Comparison of ENCODE assay signal across 21 cellular contexts in genomic region chr19:31255174-31255862, GRCh38.
"Had no signal": no experiment of that assay in that cellular context is flagged by ENCODE, and none has a peak within 500 bp of the region (broad histone marks: within the 10 kb centered on the region; RNA-seq: fewer than 3 reads in every experiment).

No MANE protein-coding gene starts in this region.

- H3K27ac ChIP-seq: ascending aorta, breast epithelium, heart right ventricle, pancreas, spleen, tibial nerve, uterus had no signal

- H3K4me3 ChIP-seq: ascending aorta, breast epithelium, heart right ventricle, mucosa of descending colon, pancreas, spleen, tibial nerve, uterus had no signal

- H3K4me1 ChIP-seq: ascending aorta, breast epithelium, pancreas, uterus had no signal

- H3K27me3 Mint-ChIP-seq: memory B cell had no signal

- DNase-seq: activated CD4-positive, alpha-beta T cell treated with anti-CD3 and anti-CD28 coated beads, Interleukin-2, amount 10 ng/mL, durations not matched to agents 24 days and 14 days; activated CD4-positive, CD25-positive, alpha-beta regulatory T cell; activated CD8-positive, alpha-beta T cell treated with anti-CD3 and anti-CD28 coated beads for 36 hours; activated effector memory CD4-positive, alpha-beta T cell treated with Interleukin-2 at 50 U/mL for 16 hours; activated naive CD4-positive, alpha-beta T cell treated with anti-CD3 and anti-CD28 coated beads, Interleukin-2, amount 50 U/mL, for 16 hours; activated T-cell treated with anti-CD3 and anti-CD28 coated beads, Interleukin-2, amount 50 U/mL, for 4 hours; cortex of kidney; effector CD4-positive, alpha-beta T cell; heart right ventricle; kidney glomerular epithelial cell; mucosa of descending colon; naive thymus-derived CD8-positive, alpha-beta T cell; pancreas; spleen; stimulated activated naive CD8-positive, alpha-beta T cell treated with anti-CD3 and anti-CD28 coated beads, Interleukin-15, Interleukin-2, amounts not matched to agents 100 U/mL and 50 U/mL, for 24 hours; T-cell; uterus had no signal

- H3K4me1 Mint-ChIP-seq: memory B cell had no signal

- H3K27me3 ChIP-seq: ascending aorta, breast epithelium, pancreas, spleen, tibial nerve, uterus had no signal

- H3K36me3 Mint-ChIP-seq: memory B cell; naive thymus-derived CD8-positive, alpha-beta T cell; T-cell had no signal

- H3K9me3 ChIP-seq: ascending aorta, breast epithelium, heart right ventricle, mucosa of descending colon, pancreas, spleen, tibial nerve, uterus had no signal

- H3K27ac Mint-ChIP-seq: activated CD4-positive, alpha-beta T cell treated with anti-CD3 and anti-CD28 coated beads, Interleukin-2, amount 10 ng/mL, durations not matched to agents 24 days and 14 days; activated CD8-positive, alpha-beta T cell treated with anti-CD3 and anti-CD28 coated beads for 36 hours; memory B cell; T-cell had no signal

- H3K36me3 ChIP-seq: ascending aorta, breast epithelium, heart right ventricle, pancreas, spleen, tibial nerve, uterus had no signal

- H3K9me3 Mint-ChIP-seq: activated CD4-positive, alpha-beta T cell treated with anti-CD3 and anti-CD28 coated beads, Interleukin-2, amount 10 ng/mL, durations not matched to agents 24 days and 14 days; activated CD8-positive, alpha-beta T cell treated with anti-CD3 and anti-CD28 coated beads for 36 hours; activated T-cell treated with anti-CD3 and anti-CD28 coated beads, Interleukin-2, amount 50 U/mL, for 4 hours; naive thymus-derived CD8-positive, alpha-beta T cell; T-cell had no signal

- H3K4me3 Mint-ChIP-seq: activated CD4-positive, alpha-beta T cell treated with anti-CD3 and anti-CD28 coated beads, Interleukin-2, amount 10 ng/mL, durations not matched to agents 24 days and 14 days; activated CD8-positive, alpha-beta T cell treated with anti-CD3 and anti-CD28 coated beads for 36 hours; activated T-cell treated with anti-CD3 and anti-CD28 coated beads, Interleukin-2, amount 50 U/mL, for 4 hours; memory B cell; naive thymus-derived CD8-positive, alpha-beta T cell; T-cell had no signal
